8 cellular contexts compared by ENCODE assay signal in the genomic region with DNA sequence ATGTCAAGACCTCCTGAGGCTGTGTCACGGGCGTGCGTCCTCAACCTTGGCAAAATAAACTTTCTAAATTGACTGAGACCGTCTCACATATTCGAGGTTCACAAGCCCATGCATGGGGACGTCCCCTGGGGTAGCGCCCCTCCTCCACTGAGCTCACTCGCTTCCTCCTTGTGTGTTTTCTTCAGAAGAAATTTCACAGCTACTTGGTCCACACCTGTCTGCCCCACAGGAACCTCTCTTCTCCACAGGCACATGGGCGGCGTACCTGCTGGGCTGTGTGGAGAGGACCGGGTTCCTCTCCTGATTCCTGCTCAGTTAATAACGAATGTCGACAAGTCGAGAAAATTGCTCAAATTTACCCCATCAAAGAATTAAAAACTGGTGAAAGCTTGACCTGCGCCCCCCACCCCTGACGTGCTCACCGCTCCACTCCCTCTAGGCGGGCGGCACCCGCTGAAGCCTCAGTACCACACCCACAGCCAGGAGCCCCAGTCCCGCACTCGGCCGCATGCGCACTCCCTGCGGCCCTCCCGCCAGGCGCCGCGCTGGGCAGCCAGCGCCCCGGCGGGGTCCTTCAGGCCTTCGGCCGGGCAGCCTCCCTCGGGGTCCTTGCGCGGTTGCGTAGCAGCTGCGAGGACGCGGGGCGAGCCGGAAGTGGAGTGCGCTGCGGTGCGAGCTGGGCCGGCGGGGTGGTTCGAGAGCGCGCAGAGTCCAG. TPM values are rescaled to one million over a fixed set of nuclear protein-coding genes. Genes with fewer than 3 reads are reported as not detected.
DNase-seq lines count a peak whose midpoint lies in the region; ATAC-seq, FAIRE-seq and TF ChIP-seq lines count a peak whose summit lies in the region.
"Not testable (repeated sequence)": the region's sequence is repeated elsewhere in the genome, so short reads cannot be mapped to it uniquely, and the experiment has no call there.

A gene (plus strand): TSS at position 651 of the 715 bp plus-strand sequence. CDS start 1,341 bp downstream, outside the sequence.

- not testable (repeated sequence) for H3K27me3 ChIP-seq in brain microvascular endothelial cell (replicated peaks); right cardiac atrium (ENCODE audit: control insufficient read depth, insufficient read depth); pancreas

- under 1% methylated on average over 44 of the region's 51 CpGs for WGBS in right cardiac atrium
- 0% methylated on average over 23 to 39 of the region's 51 CpGs for WGBS in pancreas, 2 donors

- intact Hi-C loops in right cardiac atrium (cut with DNase I); pancreas (cut with DNase I): not testable (repeated sequence)

- H3K27ac Mint-ChIP-seq in stimulated activated naive CD8-positive, alpha-beta T cell treated with anti-CD3 and anti-CD28 coated beads, Interleukin-15, Interleukin-2, amounts not matched to agents 100 ng/mL and 50 ng/mL, for 24 hours: peak within 1 kb of the TSS; percentile 80

- not testable (repeated sequence) for H3K27ac ChIP-seq in brain microvascular endothelial cell; right cardiac atrium (ENCODE audit: low read length); pancreas

- H3K36me3 ChIP-seq in brain microvascular endothelial cell (replicated peaks); pancreas: not testable (repeated sequence)

- in situ Hi-C loops in brain microvascular endothelial cell (cut with HindIII; ENCODE audit: low pct_ligation_motif_present, low sequenced_read_pairs): not testable (repeated sequence)

- DNase-seq in EH (ENCODE audit: low read depth) (peak; percentile 77), HS-27A (ENCODE audit: low read depth) (peak; percentile 77), brain microvascular endothelial cell (peak; percentile 72), right cardiac atrium (peak; percentile 86 to 95 (median 93)), pancreas (peak; percentile 78 to 93 (median 85))

- not testable (repeated sequence) for TF ChIP-seq CTCF in brain microvascular endothelial cell (IDR thresholded peaks at IDR 0.05; ENCODE audit: low read depth, low read length, missing control alignments); pancreas (IDR thresholded peaks at IDR 0.05)

- not testable (repeated sequence) for FAIRE-seq in pancreas (lab: Jason Lieb, UNC)

- peak within 1 kb of the TSS; percentile 85 for H3K4me3 Mint-ChIP-seq in stimulated activated naive CD8-positive, alpha-beta T cell treated with anti-CD3 and anti-CD28 coated beads, Interleukin-15, Interleukin-2, amounts not matched to agents 100 ng/mL and 50 ng/mL, for 24 hours

- H3K36me3 Mint-ChIP-seq in stimulated activated naive CD8-positive, alpha-beta T cell treated with anti-CD3 and anti-CD28 coated beads, Interleukin-15, Interleukin-2, amounts not matched to agents 100 ng/mL and 50 ng/mL, for 24 hours (ENCODE audit: low read depth): peaks cover 11% of the 10 kb centered on the region

- ATAC-seq in GM21723 (IDR thresholded peaks at IDR 0.05; ENCODE audit: unreplicated experiment): peak; percentile 96
- peak; percentile 96 for ATAC-seq in activated CD4-positive, CD25-positive, alpha-beta regulatory T cell treated with anti-CD3 and anti-CD28 coated beads, Interleukin-2, amount 50 U/mL, for 24 hours
- peak; percentile 99 for ATAC-seq in right cardiac atrium
- peak; percentile 99 to 100 (median 100) for ATAC-seq in pancreas

- H3K9me3 Mint-ChIP-seq in stimulated activated naive CD8-positive, alpha-beta T cell treated with anti-CD3 and anti-CD28 coated beads, Interleukin-15, Interleukin-2, amounts not matched to agents 100 ng/mL and 50 ng/mL, for 24 hours: not testable (repeated sequence)

- not testable (repeated sequence) for H3K27me3 Mint-ChIP-seq in stimulated activated naive CD8-positive, alpha-beta T cell treated with anti-CD3 and anti-CD28 coated beads, Interleukin-15, Interleukin-2, amounts not matched to agents 100 ng/mL and 50 ng/mL, for 24 hours

- H3K4me1 Mint-ChIP-seq in stimulated activated naive CD8-positive, alpha-beta T cell treated with anti-CD3 and anti-CD28 coated beads, Interleukin-15, Interleukin-2, amounts not matched to agents 100 ng/mL and 50 ng/mL, for 24 hours (ENCODE audit: low read depth): peaks cover 15% of the 10 kb centered on the region

- H3K9me3 ChIP-seq in right cardiac atrium (ENCODE audit: control insufficient read depth, low read length); pancreas: not testable (repeated sequence)

- H3K4me1 ChIP-seq in right cardiac atrium (ENCODE audit: control insufficient read depth, insufficient read depth, low read length); pancreas: not testable (repeated sequence)

- H3K4me3 ChIP-seq in brain microvascular endothelial cell (ENCODE audit: low read depth, low read length): peak within 1 kb of the TSS; percentile 60
- peak within 1 kb of the TSS; percentile 52 for H3K4me3 ChIP-seq in right cardiac atrium (ENCODE audit: low read length)
- H3K4me3 ChIP-seq in pancreas: peak within 1 kb of the TSS; percentile 4 to 54 (median 32)

RNA-seq across cellular contexts. Expression of the gene that starts here (rescaled TPM):
- total RNA-seq in right cardiac atrium: 10 to 100 TPM in 3 of 4 donors, 1 to 10 TPM in 1; 8.6 to 11.8 (median 10.6) TPM
- 8.5 TPM for polyA plus RNA-seq in right cardiac atrium
- total RNA-seq in pancreas: 10 to 100 TPM in 1 of 6 donors, 1 to 10 TPM in 5; 5.2 to 12.5 (median 7.1) TPM
- polyA plus RNA-seq in pancreas: 10 to 100 TPM; 15.6 to 17.7 TPM
